ENCODE assay signal across 15 cellular contexts in the genomic region with DNA sequence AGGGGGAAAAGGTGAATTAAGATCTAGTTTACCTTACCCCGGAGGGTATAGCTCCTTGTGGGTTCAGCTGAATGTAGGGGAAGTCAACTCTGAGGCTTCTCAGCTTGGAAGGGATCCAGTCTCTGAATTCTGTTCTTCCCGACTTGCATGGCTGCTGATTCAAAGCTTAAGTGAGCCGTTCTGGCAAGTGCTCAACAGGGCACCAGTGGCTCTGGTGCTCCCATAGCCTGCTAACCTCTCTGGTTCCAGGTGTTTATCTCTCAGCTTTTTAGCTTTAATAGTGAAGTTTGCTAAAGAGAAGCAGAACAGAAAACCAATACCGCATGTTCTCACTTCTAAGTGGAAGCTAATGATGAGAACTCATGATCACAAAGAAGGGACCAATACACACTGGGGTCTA. TPM values are rescaled to one million over a fixed set of nuclear protein-coding genes. Genes with fewer than 3 reads are reported as not detected.
DNase-seq lines count a peak whose midpoint lies in the region; ATAC-seq and TF ChIP-seq lines count a peak whose summit lies in the region.
"Had no signal": no experiment of that assay in that cellular context is flagged by ENCODE, and none has a peak within 500 bp of the region (broad histone marks: within the 10 kb centered on the region; RNA-seq: fewer than 3 reads in every experiment).

No MANE protein-coding gene starts in this region.

- H3K4me2 ChIP-seq in KMS-11: peak overlapping the region; percentile 49; the same call in 1 of the 2 replicates
- no peak overlapping the region for H3K4me2 ChIP-seq in neural progenitor cell

- DNase-seq in DMS79 treated with DMSO at 0.1 percent for 48 hours (lab: John Stamatoyannopoulos, UW) (peak; percentile 53), astrocyte of the spinal cord (ENCODE audit: low read depth, low spot score) (peak; percentile 17), neural progenitor cell (ENCODE audit: low spot score) (no peak), iPS-NIHi11 (ENCODE audit: low spot score) (no peak)
- DNase-seq: COR-L47, HCEC 1CT, NCI-H1048, NCI-H2081 treated with DMSO at 0.1 percent for 48 hours, NCI-H345, NCI-H69 had no signal

- no peaks in the 10 kb centered on the region for H3K9me3 Mint-ChIP-seq in neural progenitor cell
- H3K9me3 Mint-ChIP-seq: CD14-positive monocyte had no signal

- no peaks in the 10 kb centered on the region for H3K27me3 Mint-ChIP-seq in neural progenitor cell (ENCODE audit: insufficient read depth, low read depth)

- H3K9ac ChIP-seq in KMS-11: no peak overlapping the region
- H3K9ac ChIP-seq in neural progenitor cell: no peak overlapping the region

- H3K4me3 ChIP-seq in KMS-11 (IDR thresholded peaks at IDR 0.05; ENCODE audit: insufficient read depth, low read depth, low read length) (peak overlapping the region; percentile 59), astrocyte of the spinal cord (ENCODE audit: low read depth, low read length) (no peak overlapping the region), neural progenitor cell (no peak overlapping the region)

- H4K20me1 ChIP-seq in KMS-11 (ENCODE audit: insufficient read depth) (no peaks in the 10 kb centered on the region), neural progenitor cell (ENCODE audit: low read depth) (no peaks in the 10 kb centered on the region)

- no peak overlapping the region for H3K4me3 Mint-ChIP-seq in neural progenitor cell
- H3K4me3 Mint-ChIP-seq: CD14-positive monocyte had no signal

- H3K36me3 Mint-ChIP-seq in neural progenitor cell: no peaks in the 10 kb centered on the region
- H3K36me3 Mint-ChIP-seq: CD14-positive monocyte had no signal

- H3K27ac Mint-ChIP-seq in neural progenitor cell: peak overlapping the region; percentile 33

- no peak for ATAC-seq in GM19324 (IDR thresholded peaks at IDR 0.05; ENCODE audit: low FRiP score, unreplicated experiment)
- ATAC-seq in activated CD4-positive, CD25-positive, alpha-beta regulatory T cell treated with anti-CD3 and anti-CD28 coated beads, Interleukin-2, amount 50 U/mL, for 24 hours: no peak

- H3K9me3 ChIP-seq in neural progenitor cell (ENCODE audit: low read depth): no peaks in the 10 kb centered on the region

- H3K79me2 ChIP-seq in KMS-11 (ENCODE audit: insufficient read depth, low read depth) (no peaks in the 10 kb centered on the region), neural progenitor cell (ENCODE audit: low read depth) (no peaks in the 10 kb centered on the region)

- no peaks in the 10 kb centered on the region for H3K27me3 ChIP-seq in KMS-11 (ENCODE audit: insufficient read depth, low read depth)
- peaks cover 4% of the 10 kb centered on the region for H3K27me3 ChIP-seq in neural progenitor cell

- in situ Hi-C loops in astrocyte of the spinal cord (cut with HindIII; ENCODE audit: low sequenced_read_pairs): no loop called here

- H3K27ac ChIP-seq in KMS-11 (no peak overlapping the region), neural progenitor cell (no peak overlapping the region)
- H3K27ac ChIP-seq: RWPE1 had no signal

- H3K36me3 ChIP-seq in KMS-11 (ENCODE audit: insufficient read depth) (no peaks in the 10 kb centered on the region), neural progenitor cell (no peaks in the 10 kb centered on the region)

- H3K4me1 Mint-ChIP-seq in neural progenitor cell: no peaks in the 10 kb centered on the region

- no peak for TF ChIP-seq CTCF in KMS-11 (conservative IDR thresholded peaks at IDR 0.05; ENCODE audit: low read depth, low read length)
- TF ChIP-seq CTCF in astrocyte of the spinal cord (IDR thresholded peaks at IDR 0.05; ENCODE audit: low read depth, low read length): no peak
- TF ChIP-seq CTCF in neural progenitor cell (IDR thresholded peaks at IDR 0.05): no peak

- no peaks in the 10 kb centered on the region for H3F3A ChIP-seq in neural progenitor cell (ENCODE audit: low read depth)

- no peak overlapping the region for H2AFZ ChIP-seq in KMS-11 (ENCODE audit: low read depth)
- no peak overlapping the region for H2AFZ ChIP-seq in neural progenitor cell (replicated peaks)

- H3K4me1 ChIP-seq in KMS-11 (ENCODE audit: low read depth, poor library complexity, severe bottlenecking): peaks cover 21% of the 10 kb centered on the region
- H3K4me1 ChIP-seq in neural progenitor cell: no peaks in the 10 kb centered on the region

RNA-seq across cellular contexts. Expression of a gene that starts 46.3 kb away (rescaled TPM):
- 4.0 and 11.5 TPM in 2 replicates for total RNA-seq in neural progenitor cell (ENCODE audit: low replicate concordance)

Comparison
In these comparisons a context has a peak if more than half of its experiments do, and no peak if none do; other contexts are left out.
1. DNase-seq: peak in DMS79 treated with DMSO at 0.1 percent for 48 hours (single experiment) and astrocyte of the spinal cord (single experiment); none in neural progenitor cell (single experiment) and iPS-NIHi11 (single experiment).